Comparison of ENCODE assay signal across 22 cellular contexts in genomic region chr10:52597189-52597863, GRCh38.
DNase-seq lines count a peak whose midpoint lies in the region; ATAC-seq, FAIRE-seq and TF ChIP-seq lines count a peak whose summit lies in the region.
"Had no signal": no experiment of that assay in that cellular context is flagged by ENCODE, and none has a peak within 500 bp of the region (broad histone marks: within the 10 kb centered on the region; RNA-seq: fewer than 3 reads in every experiment).

No MANE protein-coding gene starts in this region.

- TF ChIP-seq CTCF in RWPE2 (IDR thresholded peaks at IDR 0.05; ENCODE audit: poor library complexity, severe bottlenecking): no peak
- TF ChIP-seq CTCF in fibroblast of villous mesenchyme (IDR thresholded peaks at IDR 0.05; ENCODE audit: insufficient read depth, low read depth, low read length): no peak
- no peak for TF ChIP-seq CTCF in lower lobe of right lung (IDR thresholded peaks at IDR 0.05)
- TF ChIP-seq CTCF in endothelial cell (IDR thresholded peaks at IDR 0.05; ENCODE audit: unreplicated experiment): no peak

- H3K4me1 Mint-ChIP-seq in endothelial cell (ENCODE audit: unreplicated experiment): peaks cover 2% of the 10 kb centered on the region
- H3K4me1 Mint-ChIP-seq: immature natural killer cell had no signal

- H3K4me1 ChIP-seq in ACC112 (ENCODE audit: control insufficient read depth, insufficient read depth, low read length, unreplicated experiment): peaks cover 20% of the 10 kb centered on the region
- peaks cover 12% of the 10 kb centered on the region for H3K4me1 ChIP-seq in RWPE2 (ENCODE audit: insufficient read depth, poor library complexity, severe bottlenecking)
- H3K4me1 ChIP-seq in lower lobe of right lung: no peaks in the 10 kb centered on the region
- H3K4me1 ChIP-seq: gastrocnemius medialis had no signal

- H3K27ac Mint-ChIP-seq in endothelial cell (ENCODE audit: unreplicated experiment): no peak overlapping the region
- H3K27ac Mint-ChIP-seq: activated T-cell treated with anti-CD3 and anti-CD28 coated beads, Interleukin-2, amount 50 U/mL, for 72 hours; immature natural killer cell; mesothelial cell of epicardium had no signal

- H3K27me3 Mint-ChIP-seq in endothelial cell (ENCODE audit: unreplicated experiment): peaks cover 1% of the 10 kb centered on the region

- H3K27me3 ChIP-seq in ACC112 (ENCODE audit: insufficient read depth, low read length) (no peaks in the 10 kb centered on the region), RWPE2 (ENCODE audit: insufficient read depth, poor library complexity, severe bottlenecking) (no peaks in the 10 kb centered on the region), lower lobe of right lung (ENCODE audit: low read depth) (no peaks in the 10 kb centered on the region)
- H3K27me3 ChIP-seq: gastrocnemius medialis, neutrophil had no signal

- H3K4me3 ChIP-seq in ACC112 (ENCODE audit: low read depth, low read length) (peak overlapping the region; percentile 73), RWPE2 (ENCODE audit: severe bottlenecking) (peak overlapping the region; percentile 21), fibroblast of villous mesenchyme (ENCODE audit: low read depth, low read length) (peak overlapping the region; percentile 44), lower lobe of right lung (no peak overlapping the region)
- H3K4me3 ChIP-seq: dorsolateral prefrontal cortex, gastrocnemius medialis had no signal

- H2AFZ ChIP-seq in ACC112 (ENCODE audit: low read length, unreplicated experiment): peak overlapping the region; percentile 88

- H3K27ac ChIP-seq in ACC112 (ENCODE audit: low read depth, low read length) (peak overlapping the region; percentile 43), RWPE2 (ENCODE audit: poor library complexity, severe bottlenecking) (no peak overlapping the region), lower lobe of right lung (no peak overlapping the region)
- H3K27ac ChIP-seq: dorsolateral prefrontal cortex, gastrocnemius medialis, neutrophil had no signal

- intact Hi-C loops in lower lobe of right lung (cut with DNase I): no loop called here

- ATAC-seq in RWPE2 (ENCODE audit: low read depth) (0 out of 3 replicates have a peak, but pooled peaks have one; percentile 33), lower lobe of right lung (no peak)
- ATAC-seq: activated T-cell treated with anti-CD3 and anti-CD28 coated beads, Interleukin-2, amount 50 U/mL, for 72 hours; gastrocnemius medialis; sciatic nerve had no signal

- DNase-seq in H54 (ENCODE audit: insufficient read length, low spot score) (no peak), RWPE2 (ENCODE audit: low spot score) (no peak), fibroblast of villous mesenchyme (ENCODE audit: low read depth) (peak; percentile 38), lower lobe of right lung (no peak), endothelial cell (ENCODE audit: low spot score) (no peak), H4 (ENCODE audit: low spot score) (no peak)
- no peak for DNase-seq in central memory CD4-positive, alpha-beta T cell
- DNase-seq: activated T-cell treated with anti-CD3 and anti-CD28 coated beads, Interleukin-2, amount 50 U/mL, for 72 hours; AML-193; amygdala; DMS79; dorsolateral prefrontal cortex; gastrocnemius medialis; GOT3; immature natural killer cell; NCI-H524; stimulated activated naive CD4-positive, alpha-beta T cell had no signal

- H3K36me3 Mint-ChIP-seq in endothelial cell (ENCODE audit: low read depth, unreplicated experiment): no peaks in the 10 kb centered on the region
- H3K36me3 Mint-ChIP-seq: immature natural killer cell, mesothelial cell of epicardium had no signal

- H3K36me3 ChIP-seq in ACC112 (ENCODE audit: insufficient read depth, low read length) (no peaks in the 10 kb centered on the region), RWPE2 (ENCODE audit: low read depth) (no peaks in the 10 kb centered on the region), lower lobe of right lung (no peaks in the 10 kb centered on the region)
- H3K36me3 ChIP-seq: gastrocnemius medialis, neutrophil had no signal

- no peaks in the 10 kb centered on the region for H3K79me2 ChIP-seq in ACC112 (ENCODE audit: control insufficient read depth, insufficient read depth, low read length, unreplicated experiment)

- no peak overlapping the region for H3K4me3 Mint-ChIP-seq in endothelial cell (ENCODE audit: unreplicated experiment)
- H3K4me3 Mint-ChIP-seq: activated T-cell treated with anti-CD3 and anti-CD28 coated beads, Interleukin-2, amount 50 U/mL, for 72 hours; immature natural killer cell; mesothelial cell of epicardium had no signal

- H3K9me3 ChIP-seq in RWPE2 (ENCODE audit: severe bottlenecking) (no peaks in the 10 kb centered on the region), lower lobe of right lung (no peaks in the 10 kb centered on the region)
- H3K9me3 ChIP-seq: gastrocnemius medialis, neutrophil had no signal

- no peak for TF ChIP-seq POLR2A in H54 (IDR thresholded peaks at IDR 0.05; ENCODE audit: low read depth, low read length)

- no peaks in the 10 kb centered on the region for H3K9me3 Mint-ChIP-seq in endothelial cell (ENCODE audit: unreplicated experiment)
- H3K9me3 Mint-ChIP-seq: mesothelial cell of epicardium had no signal

- peak; percentile 33 for FAIRE-seq in H54 (lab: Jason Lieb, UNC)
- FAIRE-seq: urothelium cell line had no signal
